8 cellular contexts compared by ENCODE assay signal in the genomic region with DNA sequence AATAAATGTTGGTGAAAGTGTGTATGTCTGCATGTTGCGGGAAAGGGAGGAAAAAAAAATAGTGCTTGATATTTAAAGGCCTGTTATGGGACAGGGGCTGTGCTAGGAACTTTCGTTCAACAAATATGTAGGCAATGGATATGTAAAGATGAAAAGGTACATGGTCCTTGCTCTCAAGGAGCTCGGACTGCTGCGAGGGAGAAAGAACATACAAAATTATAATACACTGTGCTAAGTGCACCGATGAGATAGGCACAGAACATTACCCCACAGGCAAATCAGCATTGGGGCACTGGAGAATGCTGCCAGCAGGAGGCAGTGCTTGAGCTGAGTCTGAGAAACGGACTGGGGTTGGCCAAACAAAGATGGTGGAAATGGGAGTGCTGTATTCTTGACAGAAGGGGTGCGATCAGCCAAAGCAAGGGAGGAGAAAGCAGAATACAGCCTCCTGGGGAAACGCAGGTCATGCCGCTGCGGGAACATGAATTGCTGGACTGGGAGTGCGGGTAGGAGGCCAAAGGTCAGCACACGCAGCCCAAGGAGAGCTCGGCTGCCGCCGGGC. TPM values are rescaled to one million over a fixed set of nuclear protein-coding genes. Genes with fewer than 3 reads are reported as not detected.
A peak's percentile ranks its signal among the peaks of the same experiment; 100 is the strongest.
DNase-seq lines count a peak whose midpoint lies in the region; ATAC-seq, FAIRE-seq and TF ChIP-seq lines count a peak whose summit lies in the region.

No MANE protein-coding gene starts in this region.

- H3K79me2 ChIP-seq in astrocyte (ENCODE audit: insufficient read depth, low read length): peaks cover 21% of the 10 kb centered on the region
- H3K79me2 ChIP-seq in hepatocyte: peaks cover 22% of the 10 kb centered on the region

- H3K9me2 ChIP-seq in hepatocyte (replicated peaks; ENCODE audit: insufficient read depth): no peaks in the 10 kb centered on the region

- H3K4me1 ChIP-seq in astrocyte (ENCODE audit: insufficient read depth, low read length): peaks cover 14% of the 10 kb centered on the region
- peaks cover 16% of the 10 kb centered on the region for H3K4me1 ChIP-seq in hepatocyte (ENCODE audit: insufficient read depth)

- peak; percentile 57 for ATAC-seq in HG02571 (IDR thresholded peaks at IDR 0.05; ENCODE audit: unreplicated experiment)
- peak; percentile 76 for ATAC-seq in T-helper 17 cell

- no peak for FAIRE-seq in astrocyte (lab: Jason Lieb, UNC)

- 18% methylated on average over 15 of the region's 15 CpGs for WGBS in hepatocyte (ENCODE audit: low lambda C conversion rate, missing lambda C conversion rate)

- no peaks in the 10 kb centered on the region for H3K9me3 ChIP-seq in T-helper 17 cell (ENCODE audit: control insufficient read depth, low read length, poor library complexity, severe bottlenecking)
- H3K9me3 ChIP-seq in astrocyte (ENCODE audit: insufficient read depth, low read depth, low read length): no peaks in the 10 kb centered on the region
- H3K9me3 ChIP-seq in hepatocyte (ENCODE audit: low read depth): no peaks in the 10 kb centered on the region

- DNase-seq in GM12865 (ENCODE audit: low read depth) (peak; percentile 92), MV-4-11 (lab: John Stamatoyannopoulos, UW) (peak; percentile 76), T-helper 17 cell (peak; percentile 20 to 67 (median 40)), astrocyte (ENCODE audit: low read depth) (peak; percentile 49), hepatocyte (ENCODE audit: low spot score) (peak; percentile 86), renal cortical epithelial cell (ENCODE audit: low read depth) (peak; percentile 72), DMS153 treated with DMSO at 0.1 percent for 48 hours (lab: John Stamatoyannopoulos, UW; ENCODE audit: unreplicated experiment) (no peak)

- peaks cover 39% of the 10 kb centered on the region for H3K4me1 Mint-ChIP-seq in T-helper 17 cell
- H3K4me1 Mint-ChIP-seq in astrocyte (ENCODE audit: low read depth, unreplicated experiment): peaks cover 12% of the 10 kb centered on the region

- H3K36me3 ChIP-seq in astrocyte (ENCODE audit: insufficient read depth, low read length): peaks cover 9% of the 10 kb centered on the region
- no peaks in the 10 kb centered on the region for H3K36me3 ChIP-seq in hepatocyte (replicated peaks; ENCODE audit: insufficient read depth, low read depth)

- H3K4me3 Mint-ChIP-seq in T-helper 17 cell (peak overlapping the region; percentile 99), astrocyte (ENCODE audit: unreplicated experiment) (peak overlapping the region; percentile 98)

- peaks cover 3% of the 10 kb centered on the region for H3K9me3 Mint-ChIP-seq in astrocyte (ENCODE audit: unreplicated experiment)

- H3K4me3 ChIP-seq in GM12865 (ENCODE audit: low read depth, low read length) (peak overlapping the region; percentile 94), astrocyte (ENCODE audit: insufficient read depth, low read depth, low read length) (peak overlapping the region; percentile 97), hepatocyte (peak overlapping the region; percentile 82)

- H4K20me1 ChIP-seq in astrocyte (ENCODE audit: insufficient read depth, low read length) (peaks cover 7% of the 10 kb centered on the region), hepatocyte (ENCODE audit: insufficient read depth, poor library complexity, severe bottlenecking) (no peaks in the 10 kb centered on the region)

- H3K27me3 Mint-ChIP-seq in T-helper 17 cell (no peaks in the 10 kb centered on the region), astrocyte (ENCODE audit: low read depth, unreplicated experiment) (no peaks in the 10 kb centered on the region)

- peak overlapping the region; percentile 76 for H2AFZ ChIP-seq in astrocyte (ENCODE audit: low read depth, low read length)
- H2AFZ ChIP-seq in hepatocyte: peak overlapping the region; percentile 92

- H3K27ac Mint-ChIP-seq in T-helper 17 cell (peak overlapping the region; percentile 87), astrocyte (ENCODE audit: unreplicated experiment) (peak overlapping the region; percentile 73)

- H3K36me3 Mint-ChIP-seq in T-helper 17 cell (ENCODE audit: low read depth) (peaks cover 8% of the 10 kb centered on the region), astrocyte (ENCODE audit: low read depth, unreplicated experiment) (peaks cover 8% of the 10 kb centered on the region)

- TF ChIP-seq CTCF in GM12865 (IDR thresholded peaks at IDR 0.05; ENCODE audit: insufficient read depth, low read depth, low read length, missing control alignments) (peak; percentile 93), astrocyte (IDR thresholded peaks at IDR 0.05; ENCODE audit: insufficient read depth, low read depth, low read length) (peak; percentile 84), hepatocyte (IDR thresholded peaks at IDR 0.05; ENCODE audit: poor library complexity) (peak; percentile 80)

- peak overlapping the region; percentile 87 for H3K9ac ChIP-seq in astrocyte (ENCODE audit: low read length)

- H3K27ac ChIP-seq in astrocyte (ENCODE audit: low read depth, low read length) (peak overlapping the region; percentile 69), hepatocyte (peak overlapping the region; percentile 90)

- H3K4me2 ChIP-seq in astrocyte (ENCODE audit: low read length) (peak overlapping the region; percentile 90), hepatocyte (peak overlapping the region; percentile 85)

- H3K27me3 ChIP-seq in astrocyte (ENCODE audit: insufficient read depth, low read length) (no peaks in the 10 kb centered on the region), hepatocyte (no peaks in the 10 kb centered on the region)

RNA-seq across cellular contexts. Expression of gene C15orf40, which starts 0.6 kb away (rescaled TPM):
- total RNA-seq in T-helper 17 cell (10 to 100 TPM; 12.9 to 13.9 TPM), astrocyte (15.3 and 18.1 TPM in 2 replicates), hepatocyte (7.5 and 12.2 TPM in 2 replicates), renal cortical epithelial cell (3.5 and 5.8 TPM in 2 replicates)
- 29.1 and 31.4 TPM in 2 replicates for polyA plus RNA-seq in hepatocyte

RNA-seq across cellular contexts. Expression of gene RAMAC, which starts 24.8 kb away (rescaled TPM):
- 10 to 100 TPM; 16.4 to 24.2 TPM for total RNA-seq in T-helper 17 cell
- total RNA-seq in astrocyte: 44.4 and 44.7 TPM in 2 replicates
- 45.9 and 64.1 TPM in 2 replicates for total RNA-seq in hepatocyte
- 55.5 and 64.2 TPM in 2 replicates for polyA plus RNA-seq in hepatocyte
- 41.9 and 79.2 TPM in 2 replicates for total RNA-seq in renal cortical epithelial cell

RNA-seq across cellular contexts. Expression of gene BTBD1, which starts 56.3 kb away (rescaled TPM):
- total RNA-seq in T-helper 17 cell (10 to 100 TPM; 37.6 to 45.3 TPM), astrocyte (60.3 and 61.1 TPM in 2 replicates), hepatocyte (91.0 and 93.0 TPM in 2 replicates), renal cortical epithelial cell (70.8 and 86.8 TPM in 2 replicates)
- 42.2 and 43.8 TPM in 2 replicates for polyA plus RNA-seq in hepatocyte

RNA-seq across cellular contexts. Expression of gene HOMER2, which starts 58.3 kb away (rescaled TPM):
- total RNA-seq in T-helper 17 cell: 1 to 10 TPM; 2.3 to 5.8 TPM
- total RNA-seq in astrocyte: 12.2 and 16.6 TPM in 2 replicates
- total RNA-seq in hepatocyte: 11.8 and 14.5 TPM in 2 replicates
- polyA plus RNA-seq in hepatocyte: 5.9 and 7.7 TPM in 2 replicates
- total RNA-seq in renal cortical epithelial cell: 56.6 and 58.9 TPM in 2 replicates
